ENCODE assay signal across 1 cellular context in genomic region chr17:82767041-82767754, GRCh38.
TF ChIP-seq lines count a peak whose summit lies in the region.

No MANE protein-coding gene starts in this region.

TF ChIP-seq in HepG2, 621 proteins besides CTCF, POLR2A, EP300 and RAD21 (continues in another document):
- TF ChIP-seq ZNF446 (CRISPR knock-in tag; IDR thresholded peaks at IDR 0.05) (no peak), AHR (CRISPR knock-in tag; IDR thresholded peaks at IDR 0.05) (no peak), KDM5B (CRISPR knock-in tag; IDR thresholded peaks at IDR 0.05; ENCODE audit: borderline replicate concordance) (0 out of 2 replicates have a peak, but pooled peaks have one; percentile 24), RXRA (CRISPR knock-in tag; IDR thresholded peaks at IDR 0.05) (0 out of 2 replicates have a peak, but pooled peaks have one; percentile 18), SALL1 (CRISPR knock-in tag; IDR thresholded peaks at IDR 0.05) (0 out of 2 replicates have a peak, but pooled peaks have one; percentile 25), ZNF564 (CRISPR knock-in tag; IDR thresholded peaks at IDR 0.05) (no peak), ZNF263 (CRISPR knock-in tag; IDR thresholded peaks at IDR 0.05) (0 out of 2 replicates have a peak, but pooled peaks have one; percentile 18), NFKB2 (CRISPR knock-in tag; IDR thresholded peaks at IDR 0.05; ENCODE audit: borderline replicate concordance) (peak; percentile 82; the same call in 1 of the 2 replicates), MYNN (CRISPR knock-in tag; IDR thresholded peaks at IDR 0.05; ENCODE audit: low read depth) (no peak), ZNF724P (CRISPR knock-in tag; IDR thresholded peaks at IDR 0.05; ENCODE audit: borderline replicate concordance) (no peak), ZSCAN9 (CRISPR knock-in tag; IDR thresholded peaks at IDR 0.05; ENCODE audit: borderline replicate concordance) (0 out of 2 replicates have a peak, but pooled peaks have one; percentile 29), ZKSCAN8 (CRISPR knock-in tag; IDR thresholded peaks at IDR 0.05; ENCODE audit: borderline replicate concordance) (0 out of 2 replicates have a peak, but pooled peaks have one; percentile 22), RFXAP (CRISPR knock-in tag; IDR thresholded peaks at IDR 0.05; ENCODE audit: borderline replicate concordance) (0 out of 2 replicates have a peak, but pooled peaks have one; percentile 35), YEATS4 (CRISPR knock-in tag; IDR thresholded peaks at IDR 0.05; ENCODE audit: borderline replicate concordance) (peak; percentile 16; the same call in 1 of the 2 replicates), AGO2 (optimal IDR thresholded peaks at IDR 0.05; ENCODE audit: low read depth, low read length) (peak; percentile 52), MIXL1 (CRISPR knock-in tag; IDR thresholded peaks at IDR 0.05) (0 out of 2 replicates have a peak, but pooled peaks have one; percentile 55), ZNF605 (CRISPR knock-in tag; IDR thresholded peaks at IDR 0.05) (no peak), KDM2A (CRISPR knock-in tag; IDR thresholded peaks at IDR 0.05; ENCODE audit: borderline replicate concordance, low read depth) (0 out of 2 replicates have a peak, but pooled peaks have one; percentile 18), KDM6A (CRISPR knock-in tag; IDR thresholded peaks at IDR 0.05; ENCODE audit: low read depth) (no peak), ISL2 (CRISPR knock-in tag; IDR thresholded peaks at IDR 0.05) (0 out of 2 replicates have a peak, but pooled peaks have one; percentile 31), ZNF317 (CRISPR knock-in tag; IDR thresholded peaks at IDR 0.05) (0 out of 2 replicates have a peak, but pooled peaks have one; percentile 50), ATF7 (IDR thresholded peaks at IDR 0.05) (no peak), ATF7 (CRISPR knock-in tag; IDR thresholded peaks at IDR 0.05) (0 out of 2 replicates have a peak, but pooled peaks have one; percentile 41), ZBTB38 (CRISPR knock-in tag; IDR thresholded peaks at IDR 0.05) (peak; percentile 96), KDM4B (CRISPR knock-in tag; IDR thresholded peaks at IDR 0.05) (no peak), SMC3 (IDR thresholded peaks at IDR 0.05; ENCODE audit: low read length) (peak; percentile 93), ERF (CRISPR knock-in tag; IDR thresholded peaks at IDR 0.05) (0 out of 2 replicates have a peak, but pooled peaks have one; percentile 43), FOXA1 (IDR thresholded peaks at IDR 0.05) (no peak), FOXA1 (CRISPR knock-in tag; IDR thresholded peaks at IDR 0.05) (peak; percentile 8; the same call in 1 of the 2 replicates), KDM3A (CRISPR knock-in tag; IDR thresholded peaks at IDR 0.05; ENCODE audit: low read depth) (0 out of 2 replicates have a peak, but pooled peaks have one; percentile 38), ZNF557 (CRISPR knock-in tag; IDR thresholded peaks at IDR 0.05) (0 out of 2 replicates have a peak, but pooled peaks have one; percentile 33), ZNF781 (CRISPR knock-in tag; IDR thresholded peaks at IDR 0.05; ENCODE audit: borderline replicate concordance, not compliant biosample characterization) (peak; percentile 46), TERF1 (CRISPR knock-in tag; IDR thresholded peaks at IDR 0.05) (no peak), HNRNPL (IDR thresholded peaks at IDR 0.05; ENCODE audit: low read depth, low read length) (0 out of 2 replicates have a peak, but pooled peaks have one; percentile 30), HOXA5 (CRISPR knock-in tag; IDR thresholded peaks at IDR 0.05) (peak; percentile 58; the same call in 1 of the 2 replicates), HOXA3 (CRISPR knock-in tag; IDR thresholded peaks at IDR 0.05) (peak; percentile 46), ZNF326 (CRISPR knock-in tag; IDR thresholded peaks at IDR 0.05; ENCODE audit: borderline replicate concordance) (no peak)
- TF ChIP-seq, protein P1, sequence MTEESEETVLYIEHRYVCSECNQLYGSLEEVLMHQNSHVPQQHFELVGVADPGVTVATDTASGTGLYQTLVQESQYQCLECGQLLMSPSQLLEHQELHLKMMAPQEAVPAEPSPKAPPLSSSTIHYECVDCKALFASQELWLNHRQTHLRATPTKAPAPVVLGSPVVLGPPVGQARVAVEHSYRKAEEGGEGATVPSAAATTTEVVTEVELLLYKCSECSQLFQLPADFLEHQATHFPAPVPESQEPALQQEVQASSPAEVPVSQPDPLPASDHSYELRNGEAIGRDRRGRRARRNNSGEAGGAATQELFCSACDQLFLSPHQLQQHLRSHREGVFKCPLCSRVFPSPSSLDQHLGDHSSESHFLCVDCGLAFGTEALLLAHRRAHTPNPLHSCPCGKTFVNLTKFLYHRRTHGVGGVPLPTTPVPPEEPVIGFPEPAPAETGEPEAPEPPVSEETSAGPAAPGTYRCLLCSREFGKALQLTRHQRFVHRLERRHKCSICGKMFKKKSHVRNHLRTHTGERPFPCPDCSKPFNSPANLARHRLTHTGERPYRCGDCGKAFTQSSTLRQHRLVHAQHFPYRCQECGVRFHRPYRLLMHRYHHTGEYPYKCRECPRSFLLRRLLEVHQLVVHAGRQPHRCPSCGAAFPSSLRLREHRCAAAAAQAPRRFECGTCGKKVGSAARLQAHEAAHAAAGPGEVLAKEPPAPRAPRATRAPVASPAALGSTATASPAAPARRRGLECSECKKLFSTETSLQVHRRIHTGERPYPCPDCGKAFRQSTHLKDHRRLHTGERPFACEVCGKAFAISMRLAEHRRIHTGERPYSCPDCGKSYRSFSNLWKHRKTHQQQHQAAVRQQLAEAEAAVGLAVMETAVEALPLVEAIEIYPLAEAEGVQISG (CRISPR knock-in tag; IDR thresholded peaks at IDR 0.05): peak; percentile 42; the same call in 1 of the 2 replicates
- TF ChIP-seq, protein P2, sequence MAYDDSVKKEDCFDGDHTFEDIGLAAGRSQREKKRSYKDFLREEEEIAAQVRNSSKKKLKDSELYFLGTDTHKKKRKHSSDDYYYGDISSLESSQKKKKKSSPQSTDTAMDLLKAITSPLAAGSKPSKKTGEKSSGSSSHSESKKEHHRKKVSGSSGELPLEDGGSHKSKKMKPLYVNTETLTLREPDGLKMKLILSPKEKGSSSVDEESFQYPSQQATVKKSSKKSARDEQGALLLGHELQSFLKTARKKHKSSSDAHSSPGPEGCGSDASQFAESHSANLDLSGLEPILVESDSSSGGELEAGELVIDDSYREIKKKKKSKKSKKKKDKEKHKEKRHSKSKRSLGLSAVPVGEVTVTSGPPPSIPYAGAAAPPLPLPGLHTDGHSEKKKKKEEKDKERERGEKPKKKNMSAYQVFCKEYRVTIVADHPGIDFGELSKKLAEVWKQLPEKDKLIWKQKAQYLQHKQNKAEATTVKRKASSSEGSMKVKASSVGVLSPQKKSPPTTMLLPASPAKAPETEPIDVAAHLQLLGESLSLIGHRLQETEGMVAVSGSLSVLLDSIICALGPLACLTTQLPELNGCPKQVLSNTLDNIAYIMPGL (CRISPR knock-in tag; IDR thresholded peaks at IDR 0.05; ENCODE audit: borderline replicate concordance in 1 of 2, low read depth in 1 of 2): peak in 1 of 2 experiments; percentile 31; a peak in 1 of 4 replicates
- TF ChIP-seq, protein P3, sequence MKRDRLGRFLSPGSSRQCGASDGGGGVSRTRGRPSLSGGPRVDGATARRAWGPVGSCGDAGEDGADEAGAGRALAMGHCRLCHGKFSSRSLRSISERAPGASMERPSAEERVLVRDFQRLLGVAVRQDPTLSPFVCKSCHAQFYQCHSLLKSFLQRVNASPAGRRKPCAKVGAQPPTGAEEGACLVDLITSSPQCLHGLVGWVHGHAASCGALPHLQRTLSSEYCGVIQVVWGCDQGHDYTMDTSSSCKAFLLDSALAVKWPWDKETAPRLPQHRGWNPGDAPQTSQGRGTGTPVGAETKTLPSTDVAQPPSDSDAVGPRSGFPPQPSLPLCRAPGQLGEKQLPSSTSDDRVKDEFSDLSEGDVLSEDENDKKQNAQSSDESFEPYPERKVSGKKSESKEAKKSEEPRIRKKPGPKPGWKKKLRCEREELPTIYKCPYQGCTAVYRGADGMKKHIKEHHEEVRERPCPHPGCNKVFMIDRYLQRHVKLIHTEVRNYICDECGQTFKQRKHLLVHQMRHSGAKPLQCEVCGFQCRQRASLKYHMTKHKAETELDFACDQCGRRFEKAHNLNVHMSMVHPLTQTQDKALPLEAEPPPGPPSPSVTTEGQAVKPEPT (CRISPR knock-in tag; IDR thresholded peaks at IDR 0.05; ENCODE audit: low read depth): peak; percentile 57; the same call in 1 of the 2 replicates
- TF ChIP-seq, protein P4, sequence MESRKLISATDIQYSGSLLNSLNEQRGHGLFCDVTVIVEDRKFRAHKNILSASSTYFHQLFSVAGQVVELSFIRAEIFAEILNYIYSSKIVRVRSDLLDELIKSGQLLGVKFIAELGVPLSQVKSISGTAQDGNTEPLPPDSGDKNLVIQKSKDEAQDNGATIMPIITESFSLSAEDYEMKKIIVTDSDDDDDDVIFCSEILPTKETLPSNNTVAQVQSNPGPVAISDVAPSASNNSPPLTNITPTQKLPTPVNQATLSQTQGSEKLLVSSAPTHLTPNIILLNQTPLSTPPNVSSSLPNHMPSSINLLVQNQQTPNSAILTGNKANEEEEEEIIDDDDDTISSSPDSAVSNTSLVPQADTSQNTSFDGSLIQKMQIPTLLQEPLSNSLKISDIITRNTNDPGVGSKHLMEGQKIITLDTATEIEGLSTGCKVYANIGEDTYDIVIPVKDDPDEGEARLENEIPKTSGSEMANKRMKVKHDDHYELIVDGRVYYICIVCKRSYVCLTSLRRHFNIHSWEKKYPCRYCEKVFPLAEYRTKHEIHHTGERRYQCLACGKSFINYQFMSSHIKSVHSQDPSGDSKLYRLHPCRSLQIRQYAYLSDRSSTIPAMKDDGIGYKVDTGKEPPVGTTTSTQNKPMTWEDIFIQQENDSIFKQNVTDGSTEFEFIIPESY (CRISPR knock-in tag; IDR thresholded peaks at IDR 0.05): peak; percentile 50; the same call in 1 of the 2 replicates
- TF ChIP-seq, protein P5, sequence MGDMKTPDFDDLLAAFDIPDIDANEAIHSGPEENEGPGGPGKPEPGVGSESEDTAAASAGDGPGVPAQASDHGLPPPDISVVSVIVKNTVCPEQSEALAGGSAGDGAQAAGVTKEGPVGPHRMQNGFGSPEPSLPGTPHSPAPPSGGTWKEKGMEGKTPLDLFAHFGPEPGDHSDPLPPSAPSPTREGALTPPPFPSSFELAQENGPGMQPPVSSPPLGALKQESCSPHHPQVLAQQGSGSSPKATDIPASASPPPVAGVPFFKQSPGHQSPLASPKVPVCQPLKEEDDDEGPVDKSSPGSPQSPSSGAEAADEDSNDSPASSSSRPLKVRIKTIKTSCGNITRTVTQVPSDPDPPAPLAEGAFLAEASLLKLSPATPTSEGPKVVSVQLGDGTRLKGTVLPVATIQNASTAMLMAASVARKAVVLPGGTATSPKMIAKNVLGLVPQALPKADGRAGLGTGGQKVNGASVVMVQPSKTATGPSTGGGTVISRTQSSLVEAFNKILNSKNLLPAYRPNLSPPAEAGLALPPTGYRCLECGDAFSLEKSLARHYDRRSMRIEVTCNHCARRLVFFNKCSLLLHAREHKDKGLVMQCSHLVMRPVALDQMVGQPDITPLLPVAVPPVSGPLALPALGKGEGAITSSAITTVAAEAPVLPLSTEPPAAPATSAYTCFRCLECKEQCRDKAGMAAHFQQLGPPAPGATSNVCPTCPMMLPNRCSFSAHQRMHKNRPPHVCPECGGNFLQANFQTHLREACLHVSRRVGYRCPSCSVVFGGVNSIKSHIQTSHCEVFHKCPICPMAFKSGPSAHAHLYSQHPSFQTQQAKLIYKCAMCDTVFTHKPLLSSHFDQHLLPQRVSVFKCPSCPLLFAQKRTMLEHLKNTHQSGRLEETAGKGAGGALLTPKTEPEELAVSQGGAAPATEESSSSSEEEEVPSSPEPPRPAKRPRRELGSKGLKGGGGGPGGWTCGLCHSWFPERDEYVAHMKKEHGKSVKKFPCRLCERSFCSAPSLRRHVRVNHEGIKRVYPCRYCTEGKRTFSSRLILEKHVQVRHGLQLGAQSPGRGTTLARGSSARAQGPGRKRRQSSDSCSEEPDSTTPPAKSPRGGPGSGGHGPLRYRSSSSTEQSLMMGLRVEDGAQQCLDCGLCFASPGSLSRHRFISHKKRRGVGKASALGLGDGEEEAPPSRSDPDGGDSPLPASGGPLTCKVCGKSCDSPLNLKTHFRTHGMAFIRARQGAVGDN (CRISPR knock-in tag; IDR thresholded peaks at IDR 0.05): peak; percentile 60
- TF ChIP-seq, protein P6, sequence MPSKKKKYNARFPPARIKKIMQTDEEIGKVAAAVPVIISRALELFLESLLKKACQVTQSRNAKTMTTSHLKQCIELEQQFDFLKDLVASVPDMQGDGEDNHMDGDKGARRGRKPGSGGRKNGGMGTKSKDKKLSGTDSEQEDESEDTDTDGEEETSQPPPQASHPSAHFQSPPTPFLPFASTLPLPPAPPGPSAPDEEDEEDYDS (CRISPR knock-in tag; IDR thresholded peaks at IDR 0.05): peak; percentile 22; the same call in 1 of the 2 replicates
- TF ChIP-seq, protein P7, sequence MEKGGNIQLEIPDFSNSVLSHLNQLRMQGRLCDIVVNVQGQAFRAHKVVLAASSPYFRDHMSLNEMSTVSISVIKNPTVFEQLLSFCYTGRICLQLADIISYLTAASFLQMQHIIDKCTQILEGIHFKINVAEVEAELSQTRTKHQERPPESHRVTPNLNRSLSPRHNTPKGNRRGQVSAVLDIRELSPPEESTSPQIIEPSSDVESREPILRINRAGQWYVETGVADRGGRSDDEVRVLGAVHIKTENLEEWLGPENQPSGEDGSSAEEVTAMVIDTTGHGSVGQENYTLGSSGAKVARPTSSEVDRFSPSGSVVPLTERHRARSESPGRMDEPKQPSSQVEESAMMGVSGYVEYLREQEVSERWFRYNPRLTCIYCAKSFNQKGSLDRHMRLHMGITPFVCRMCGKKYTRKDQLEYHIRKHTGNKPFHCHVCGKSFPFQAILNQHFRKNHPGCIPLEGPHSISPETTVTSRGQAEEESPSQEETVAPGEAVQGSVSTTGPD (CRISPR knock-in tag; IDR thresholded peaks at IDR 0.05): no peak
- TF ChIP-seq, protein P8, sequence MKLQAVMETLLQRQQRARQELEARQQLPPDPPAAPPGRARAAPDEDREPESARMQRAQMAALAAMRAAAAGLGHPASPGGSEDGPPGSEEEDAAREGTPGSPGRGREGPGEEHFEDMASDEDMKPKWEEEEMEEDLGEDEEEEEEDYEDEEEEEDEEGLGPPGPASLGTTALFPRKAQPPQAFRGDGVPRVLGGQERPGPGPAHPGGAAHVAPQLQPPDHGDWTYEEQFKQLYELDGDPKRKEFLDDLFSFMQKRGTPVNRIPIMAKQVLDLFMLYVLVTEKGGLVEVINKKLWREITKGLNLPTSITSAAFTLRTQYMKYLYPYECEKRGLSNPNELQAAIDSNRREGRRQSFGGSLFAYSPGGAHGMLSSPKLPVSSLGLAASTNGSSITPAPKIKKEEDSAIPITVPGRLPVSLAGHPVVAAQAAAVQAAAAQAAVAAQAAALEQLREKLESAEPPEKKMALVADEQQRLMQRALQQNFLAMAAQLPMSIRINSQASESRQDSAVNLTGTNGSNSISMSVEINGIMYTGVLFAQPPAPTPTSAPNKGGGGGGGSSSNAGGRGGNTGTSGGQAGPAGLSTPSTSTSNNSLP (IDR thresholded peaks at IDR 0.05; ENCODE audit: low read depth, low read length): peak; percentile 86
